ENCODE assay signal across 15 cellular contexts in genomic region chr4:185999207-185999606, GRCh38.
DNase-seq lines count a peak whose midpoint lies in the region; ATAC-seq, FAIRE-seq and TF ChIP-seq lines count a peak whose summit lies in the region.
"Had no signal": no experiment of that assay in that cellular context is flagged by ENCODE, and none has a peak within 500 bp of the region (broad histone marks: within the 10 kb centered on the region; RNA-seq: fewer than 3 reads in every experiment).

No MANE protein-coding gene starts in this region.

- no peak overlapping the region for H3K9ac ChIP-seq in H1 (replicated peaks in 1 of 4; ENCODE audit: extremely low read depth in 1 of 4, low read depth in 3 of 4, low read length in 3 of 4)

- H3K9me3 ChIP-seq in H1 (ENCODE audit: insufficient read depth in 2 of 2, low read depth in 1 of 2, low read length in 1 of 2) (peaks cover 0 to 7% of the 10 kb centered on the region in 2 experiments; a peak in 2 of 4 replicates), osteoblast (ENCODE audit: low read depth, low read length) (no peaks in the 10 kb centered on the region), hepatocyte (ENCODE audit: low read depth) (no peaks in the 10 kb centered on the region)
- H3K9me3 ChIP-seq: SJCRH30 had no signal

- no peak overlapping the region for H3K4ac ChIP-seq in H1 (replicated peaks; ENCODE audit: insufficient read length, low read depth, low read length)

- no peak overlapping the region for H3K18ac ChIP-seq in H1 (ENCODE audit: extremely low read depth, low read length)

- H4K20me1 ChIP-seq in H1 (replicated peaks in 1 of 2; ENCODE audit: control insufficient read depth in 1 of 2, insufficient read depth in 2 of 2, low read length in 2 of 2) (no peaks in the 10 kb centered on the region), osteoblast (ENCODE audit: insufficient read depth, low read length) (no peaks in the 10 kb centered on the region), hepatocyte (ENCODE audit: insufficient read depth, poor library complexity, severe bottlenecking) (no peaks in the 10 kb centered on the region)

- no peak overlapping the region for H4K5ac ChIP-seq in H1 (ENCODE audit: insufficient read length, low read depth, low read length)

- H2BK5ac ChIP-seq in H1 (ENCODE audit: low read depth, low read length): no peak overlapping the region

- no peak for TF ChIP-seq CTCF in LNCaP clone FGC (IDR thresholded peaks at IDR 0.05; ENCODE audit: control insufficient read depth, extremely low read depth, insufficient read depth)
- TF ChIP-seq CTCF in H1 (IDR thresholded peaks at IDR 0.05; ENCODE audit: control extremely low read depth in 1 of 3, insufficient read depth in 1 of 3, low read depth in 1 of 3, low read length in 3 of 3): no peak
- TF ChIP-seq CTCF in osteoblast (IDR thresholded peaks at IDR 0.05; ENCODE audit: extremely low read depth, low read depth, low read length): no peak
- no peak for TF ChIP-seq CTCF in hepatocyte (IDR thresholded peaks at IDR 0.05; ENCODE audit: poor library complexity)

- no peak overlapping the region for H4K91ac ChIP-seq in H1 (replicated peaks; ENCODE audit: insufficient read length, low read length)

- POLR2A ChIA-PET in H1 (lab: Charles Lee; ENCODE audit: partially characterized antibody): no interaction called here

- no peak overlapping the region for H3K4me2 ChIP-seq in H1 (ENCODE audit: insufficient read depth in 1 of 2, low read depth in 2 of 2, low read length in 2 of 2)
- H3K4me2 ChIP-seq in osteoblast (ENCODE audit: insufficient read depth, low read length): no peak overlapping the region
- no peak overlapping the region for H3K4me2 ChIP-seq in hepatocyte

- no peaks in the 10 kb centered on the region for H3K36me3 ChIP-seq in H1 (ENCODE audit: control insufficient read depth in 2 of 4, insufficient read depth in 4 of 4, low read length in 3 of 4)
- H3K36me3 ChIP-seq in osteoblast (ENCODE audit: insufficient read depth, low read length): no peaks in the 10 kb centered on the region
- no peaks in the 10 kb centered on the region for H3K36me3 ChIP-seq in hepatocyte (replicated peaks; ENCODE audit: insufficient read depth, low read depth)
- H3K36me3 ChIP-seq: SJCRH30 had no signal

- no peak overlapping the region for H3K14ac ChIP-seq in H1 (ENCODE audit: insufficient read length)

- no peak for TF ChIP-seq RAD21 in H1 (IDR thresholded peaks at IDR 0.05 in 1 of 2, conservative IDR thresholded peaks at IDR 0.05 in 1 of 2; ENCODE audit: low read depth in 2 of 2, low read length in 2 of 2)

- DNase-seq in LNCaP clone FGC (ENCODE audit: low read depth): peak; percentile 13
- DNase-seq in H1 (ENCODE audit: low read depth in 1 of 2, low spot score in 2 of 2): no peak
- DNase-seq in left ventricle myocardium superior: peak; percentile 60
- no peak for DNase-seq in osteoblast (ENCODE audit: insufficient read length, low spot score, missing footprints)
- no peak for DNase-seq in occipital lobe (lab: John Stamatoyannopoulos, UW)
- DNase-seq in islet precursor cell: no peak
- no peak for DNase-seq in hepatocyte (ENCODE audit: low spot score)
- DNase-seq in NCI-H146 treated with DMSO at 0.1 percent for 48 hours (lab: John Stamatoyannopoulos, UW; ENCODE audit: unreplicated experiment): no peak
- DNase-seq: H7; NCI-H2171; NCI-H446 treated with DMSO at 0.1 percent for 48 hours; NK-92 treated with Interleukin-12 subunit alpha and Interleukin-12 subunit beta, amount 100 ng/mL, for 24 hours; SJCRH30 had no signal

- no peak overlapping the region for H2BK120ac ChIP-seq in H1 (replicated peaks; ENCODE audit: low read depth, low read length)

- H2AFZ ChIP-seq in H1 (ENCODE audit: low read length): 0 out of 2 replicates have a peak overlapping the region, but pooled peaks have one; percentile 70
- H2AFZ ChIP-seq in osteoblast (ENCODE audit: low read length): peak overlapping the region; percentile 61
- H2AFZ ChIP-seq in hepatocyte: no peak overlapping the region

- H4K8ac ChIP-seq in H1 (ENCODE audit: extremely low read depth, insufficient read depth, low read length): no peak overlapping the region

- H3K27me3 ChIP-seq in H1 (replicated peaks in 1 of 4; ENCODE audit: control insufficient read depth in 3 of 4, extremely low read depth in 1 of 4, insufficient read depth in 3 of 4, low read length in 3 of 4) (0 out of 7 replicates have a peak, but pooled peaks cover 0 to 2% (median 0%) of the 10 kb centered on the region in 4 experiments), osteoblast (ENCODE audit: insufficient read depth, low read length) (no peaks in the 10 kb centered on the region), hepatocyte (no peaks in the 10 kb centered on the region)
- H3K27me3 ChIP-seq: SJCRH30 had no signal

- H3K9me2 ChIP-seq in hepatocyte (replicated peaks; ENCODE audit: insufficient read depth): no peaks in the 10 kb centered on the region

- H3K4me1 ChIP-seq in H1 (replicated peaks in 1 of 4; ENCODE audit: control insufficient read depth in 3 of 4, insufficient read depth in 4 of 4, low read length in 3 of 4): peaks cover 0 to 2% (median 0%) of the 10 kb centered on the region in 4 experiments; a peak in 1 of 7 replicates
- no peaks in the 10 kb centered on the region for H3K4me1 ChIP-seq in osteoblast (ENCODE audit: insufficient read depth, low read length)
- peaks cover 4% of the 10 kb centered on the region for H3K4me1 ChIP-seq in hepatocyte (ENCODE audit: insufficient read depth)
- H3K4me1 ChIP-seq: SJCRH30 had no signal

- FAIRE-seq in H1 (lab: Jason Lieb, UNC): no peak
- FAIRE-seq: GM12892 had no signal

- no peak overlapping the region for H2BK15ac ChIP-seq in H1 (ENCODE audit: low read length)

- no peaks in the 10 kb centered on the region for H3K79me1 ChIP-seq in H1 (ENCODE audit: low read depth, low read length)

- peak; percentile 75 for ATAC-seq in left ventricle myocardium superior

- intact Hi-C loops in left ventricle myocardium superior (cut with micrococcal nuclease): no loop called here

- no peaks in the 10 kb centered on the region for H3K79me2 ChIP-seq in H1 (ENCODE audit: control insufficient read depth in 1 of 2, insufficient read depth in 2 of 2, low read length in 2 of 2)
- no peaks in the 10 kb centered on the region for H3K79me2 ChIP-seq in osteoblast (ENCODE audit: insufficient read depth, low read length)
- no peaks in the 10 kb centered on the region for H3K79me2 ChIP-seq in hepatocyte

- H2BK12ac ChIP-seq in H1 (ENCODE audit: low read depth, low read length): no peak overlapping the region

- H3K27ac ChIP-seq in H1 (ENCODE audit: low read depth, low read length) (no peak overlapping the region), osteoblast (ENCODE audit: low read depth, low read length) (no peak overlapping the region), hepatocyte (no peak overlapping the region)
- H3K27ac ChIP-seq: C4-2B, SJCRH30 had no signal

- H3K23ac ChIP-seq in H1 (ENCODE audit: insufficient read length): no peak overlapping the region

- no peak for TF ChIP-seq EP300 in H1 (IDR thresholded peaks at IDR 0.05; ENCODE audit: borderline replicate concordance in 1 of 2, low read depth in 2 of 2, low read length in 2 of 2)

- TF ChIP-seq POLR2A in H1 (IDR thresholded peaks at IDR 0.05; ENCODE audit: control extremely low read depth in 1 of 2, low read depth in 2 of 2, low read length in 2 of 2): no peak

- CTCF ChIA-PET in H1 (lab: Charles Lee; ENCODE audit: partially characterized antibody): interaction anchor here (0.6 to 1.5 kb wide), 3 partner anchors 24 to 401 kb away, joined by 3 to 4 read pairs (median 3); no protein-coding TSS in a partner anchor

- no peak overlapping the region for H2BK20ac ChIP-seq in H1 (ENCODE audit: low read length)

- H3K23me2 ChIP-seq in H1 (ENCODE audit: low read depth, low read length): no peaks in the 10 kb centered on the region

- 96% methylated on average over 8 of the region's 8 CpGs; no CpG with 5 or more reads in 1 of the 2 experiments for WGBS in H1 (ENCODE audit: extremely low coverage in 1 of 2, insufficient coverage in 1 of 2, insufficient read length in 1 of 2, insufficient replicate concordance in 2 of 2, low coverage in 1 of 2, low lambda C conversion rate in 2 of 2, missing lambda C conversion rate in 1 of 2), 2 experiments
- 55% methylated on average over 8 of the region's 8 CpGs for WGBS in hepatocyte (ENCODE audit: low lambda C conversion rate, missing lambda C conversion rate)

- H2AK5ac ChIP-seq in H1 (ENCODE audit: low read depth, low read length): no peak overlapping the region

- no peak overlapping the region for H3K56ac ChIP-seq in H1 (replicated peaks; ENCODE audit: insufficient read length, low read depth, low read length)

- no peak overlapping the region for H3K4me3 ChIP-seq in LNCaP clone FGC (ENCODE audit: low read depth, low read length)
- no peak overlapping the region for H3K4me3 ChIP-seq in H1 (ENCODE audit: extremely low read depth in 1 of 4, insufficient read depth in 2 of 4, low read depth in 3 of 4, low read length in 4 of 4)
- H3K4me3 ChIP-seq in osteoblast (ENCODE audit: insufficient read depth, low read length): no peak overlapping the region
- no peak overlapping the region for H3K4me3 ChIP-seq in hepatocyte
- H3K4me3 ChIP-seq: SJCRH30 had no signal

TF ChIP-seq in H1, 55 proteins besides CTCF, POLR2A, EP300 and RAD21 (continues in another document):
- no peak for TF ChIP-seq RBBP5 (IDR thresholded peaks at IDR 0.05; ENCODE audit: borderline replicate concordance, low read depth, low read length)
- no peak for TF ChIP-seq POU5F1 (IDR thresholded peaks at IDR 0.05; ENCODE audit: low read depth, low read length)
- no peak for TF ChIP-seq MAX (IDR thresholded peaks at IDR 0.05)
- TF ChIP-seq, protein P1, sequence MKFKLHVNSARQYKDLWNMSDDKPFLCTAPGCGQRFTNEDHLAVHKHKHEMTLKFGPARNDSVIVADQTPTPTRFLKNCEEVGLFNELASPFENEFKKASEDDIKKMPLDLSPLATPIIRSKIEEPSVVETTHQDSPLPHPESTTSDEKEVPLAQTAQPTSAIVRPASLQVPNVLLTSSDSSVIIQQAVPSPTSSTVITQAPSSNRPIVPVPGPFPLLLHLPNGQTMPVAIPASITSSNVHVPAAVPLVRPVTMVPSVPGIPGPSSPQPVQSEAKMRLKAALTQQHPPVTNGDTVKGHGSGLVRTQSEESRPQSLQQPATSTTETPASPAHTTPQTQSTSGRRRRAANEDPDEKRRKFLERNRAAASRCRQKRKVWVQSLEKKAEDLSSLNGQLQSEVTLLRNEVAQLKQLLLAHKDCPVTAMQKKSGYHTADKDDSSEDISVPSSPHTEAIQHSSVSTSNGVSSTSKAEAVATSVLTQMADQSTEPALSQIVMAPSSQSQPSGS (IDR thresholded peaks at IDR 0.05; ENCODE audit: low read length): no peak
- TF ChIP-seq YY1 (IDR thresholded peaks at IDR 0.05; ENCODE audit: low read depth, low read length): no peak
- TF ChIP-seq CBX8 (IDR thresholded peaks at IDR 0.05; ENCODE audit: borderline replicate concordance, low read depth, low read length): no peak
- TF ChIP-seq HDAC6 (IDR thresholded peaks at IDR 0.05; ENCODE audit: low read depth, low read length): no peak
- no peak for TF ChIP-seq HDAC2 (IDR thresholded peaks at IDR 0.05; ENCODE audit: borderline replicate concordance in 1 of 2, low read depth in 2 of 2, low read length in 2 of 2)

Comparison
In these comparisons a context has a peak if more than half of its experiments do, and no peak if none do; other contexts are left out.
1. DNase-seq: peak in LNCaP clone FGC (single experiment) and left ventricle myocardium superior (single experiment); none in H1 (0 of 2), osteoblast (single experiment), occipital lobe (single experiment), islet precursor cell (single experiment), hepatocyte (single experiment) and NCI-H146 treated with DMSO at 0.1 percent for 48 hours (single experiment).